ENCODE assay signal across 8 cellular contexts in genomic region chr19:58581227-58582141, GRCh38. TPM values are rescaled to one million over a fixed set of nuclear protein-coding genes. Genes with fewer than 3 reads are reported as not detected.
A peak's percentile ranks its signal among the peaks of the same experiment; 100 is the strongest.
DNase-seq lines count a peak whose midpoint lies in the region; ATAC-seq, FAIRE-seq and TF ChIP-seq lines count a peak whose summit lies in the region.

No MANE protein-coding gene starts in this region.

- no peak overlapping the region for H2AFZ ChIP-seq in parathyroid adenoma

- peaks cover 12% of the 10 kb centered on the region; the same call in 1 of the 2 replicates for H3K36me3 ChIP-seq in HUES48 (ENCODE audit: control insufficient read depth, insufficient read depth, low read length)
- H3K36me3 ChIP-seq in parathyroid adenoma (ENCODE audit: control insufficient read depth, insufficient read depth, low read length) = no peaks in the 10 kb centered on the region
- peaks cover 0 to 45% (median 7%) of the 10 kb centered on the region in 3 donors for H3K36me3 ChIP-seq in tibial nerve
- H3K36me3 ChIP-seq in SJCRH30 = no peaks in the 10 kb centered on the region

- H3K27me3 ChIP-seq in HUES48 (ENCODE audit: control insufficient read depth, insufficient read depth, low read length) (no peaks in the 10 kb centered on the region), parathyroid adenoma (ENCODE audit: control insufficient read depth, insufficient read depth, low read length) (no peaks in the 10 kb centered on the region), tibial nerve (no peaks in the 10 kb centered on the region), SJCRH30 (no peaks in the 10 kb centered on the region)

- H3K27ac ChIP-seq in HUES48 (ENCODE audit: low read depth, low read length) (peak overlapping the region; percentile 64), parathyroid adenoma (no peak overlapping the region), tibial nerve (peak overlapping the region in 3 of 4 donors; percentile 7 to 87 (median 77)), SJCRH30 (no peak overlapping the region)

- H3K4me3 ChIP-seq in HUES48 (ENCODE audit: low read depth, low read length) (no peak overlapping the region), parathyroid adenoma (ENCODE audit: low read depth, low read length) (peak overlapping the region; percentile 6), tibial nerve (no peak overlapping the region), SJCRH30 (no peak overlapping the region)

- 70 to 76% methylated on average over 34 to 62 of the region's 62 CpGs for WGBS in tibial nerve, 2 donors

- peak; percentile 55 for ATAC-seq in GM18517 (IDR thresholded peaks at IDR 0.05; ENCODE audit: unreplicated experiment)
- ATAC-seq in HG03025 (IDR thresholded peaks at IDR 0.05; ENCODE audit: low FRiP score, unreplicated experiment) = no peak

- H3K4me1 ChIP-seq in HUES48 (ENCODE audit: control insufficient read depth, insufficient read depth, low read length) = peaks cover 3% of the 10 kb centered on the region
- peaks cover 7% of the 10 kb centered on the region for H3K4me1 ChIP-seq in parathyroid adenoma
- H3K4me1 ChIP-seq in tibial nerve = peaks cover 0 to 44% (median 7%) of the 10 kb centered on the region in 4 donors
- no peaks in the 10 kb centered on the region for H3K4me1 ChIP-seq in SJCRH30

- peaks cover 25% of the 10 kb centered on the region for H3K79me2 ChIP-seq in parathyroid adenoma

- peak in 1 of 2 donors; percentile 59 for TF ChIP-seq EP300 in tibial nerve (IDR thresholded peaks at IDR 0.05)

- DNase-seq in activated T-helper 1 cell treated with Interleukin-2 at 50 U/mL for 16 hours (ENCODE audit: low read depth) (peak; percentile 81), frontal cortex (ENCODE audit: low spot score in 2 of 2) (peak; percentile 68 to 84), tibial nerve (ENCODE audit: low spot score in 2 of 2) (peak; percentile 77 to 89), SJCRH30 (no peak)

- no peak for FAIRE-seq in frontal cortex (lab: Jason Lieb, UNC)

- no peak overlapping the region for H3K4me2 ChIP-seq in parathyroid adenoma (ENCODE audit: low read length)

- TF ChIP-seq POLR2A in tibial nerve (IDR thresholded peaks at IDR 0.05) = no peak

- H3K9ac ChIP-seq in HUES48 (ENCODE audit: low read depth, low read length) = no peak overlapping the region
- H3K9ac ChIP-seq in parathyroid adenoma = no peak overlapping the region

- TF ChIP-seq CTCF in parathyroid adenoma (IDR thresholded peaks at IDR 0.05) (peak; percentile 97), tibial nerve (IDR thresholded peaks at IDR 0.05) (peak; percentile 87 to 95 (median 92))

- H3K9me3 ChIP-seq in HUES48 (ENCODE audit: control insufficient read depth, insufficient read depth, low read length) (no peaks in the 10 kb centered on the region), parathyroid adenoma (ENCODE audit: control insufficient read depth, low read length) (no peaks in the 10 kb centered on the region), tibial nerve (no peaks in the 10 kb centered on the region), SJCRH30 (replicated peaks) (no peaks in the 10 kb centered on the region)

RNA-seq across cellular contexts. Expression of gene MZF1, which starts 8.3 kb away (rescaled TPM):
- total RNA-seq in frontal cortex = 11.0 TPM
- 10 to 100 TPM; 41.6 to 88.8 (median 52.5) TPM for total RNA-seq in tibial nerve
- 6.0 and 6.5 TPM in 2 replicates for total RNA-seq in SJCRH30 (2014; rRNA removed; shearing (Covaris generic))

RNA-seq across cellular contexts. Expression of gene UBE2M, which starts 23.1 kb away (rescaled TPM):
- 64.8 TPM for total RNA-seq in frontal cortex
- 10 to 100 TPM; 18.4 to 38.2 (median 29.4) TPM for total RNA-seq in tibial nerve
- total RNA-seq in SJCRH30 (2014; rRNA removed; shearing (Covaris generic)) = 62.8 and 72.0 TPM in 2 replicates

RNA-seq across cellular contexts. Expression of gene CHMP2A, which starts 26.6 kb away (rescaled TPM):
- total RNA-seq in frontal cortex = 62.8 TPM
- 100 to 1,000 TPM in 3 of 4 donors, 10 to 100 TPM in 1; 90.0 to 146 (median 128) TPM for total RNA-seq in tibial nerve
- 40.1 and 44.9 TPM in 2 replicates for total RNA-seq in SJCRH30 (2014; rRNA removed; shearing (Covaris generic))

RNA-seq across cellular contexts. Expression of gene TRIM28, which starts 37.6 kb away (rescaled TPM):
- 332 TPM for total RNA-seq in frontal cortex
- 100 to 1,000 TPM; 136 to 299 (median 159) TPM for total RNA-seq in tibial nerve
- total RNA-seq in SJCRH30 (2014; rRNA removed; shearing (Covaris generic)) = 586 and 615 TPM in 2 replicates

Comparison
In these comparisons a context has a peak if more than half of its experiments do, and no peak if none do; other contexts are left out.
1. H3K27ac ChIP-seq: peak in HUES48 (single experiment) and tibial nerve (3 of 4); none in parathyroid adenoma (single experiment) and SJCRH30 (single experiment).
2. DNase-seq: peak in activated T-helper 1 cell treated with Interleukin-2 at 50 U/mL for 16 hours (single experiment), frontal cortex (2 of 2) and tibial nerve (2 of 2); none in SJCRH30 (0 of 2).